In the genomic region with DNA sequence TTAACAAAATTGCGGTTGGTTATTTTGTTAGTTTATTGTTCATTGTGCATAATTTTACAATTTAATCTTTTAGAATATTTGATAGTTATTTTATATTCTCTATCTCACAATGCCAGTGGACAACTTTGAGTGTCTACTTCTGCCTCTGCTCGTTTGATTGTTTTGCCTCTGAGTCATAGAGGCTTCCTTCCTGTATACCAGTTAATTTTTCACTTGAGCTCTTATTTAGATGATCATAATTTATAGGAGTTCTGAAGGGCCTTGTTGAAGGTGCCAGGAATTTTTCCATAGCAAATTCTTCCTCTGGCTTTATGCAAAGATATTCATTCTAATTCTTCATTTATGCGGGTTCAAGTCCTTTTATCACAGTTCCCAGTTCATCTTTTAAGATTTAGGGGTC, we compare ENCODE assay signal across 17 cellular contexts. TPM values are rescaled to one million over a fixed set of nuclear protein-coding genes. Genes with fewer than 3 reads are reported as not detected.
DNase-seq lines count a peak whose midpoint lies in the region; ATAC-seq and TF ChIP-seq lines count a peak whose summit lies in the region.
"Had no signal": no experiment of that assay in that cellular context is flagged by ENCODE, and none has a peak within 500 bp of the region (broad histone marks: within the 10 kb centered on the region; RNA-seq: fewer than 3 reads in every experiment).

No MANE protein-coding gene starts in this region.

- no peak overlapping the region for H3K4me3 Mint-ChIP-seq in activated naive CD4-positive, alpha-beta T cell treated with anti-CD3 and anti-CD28 coated beads, Interleukin-2, amount 10 ng/mL, durations not matched to agents 7 days and 5 days
- H3K4me3 Mint-ChIP-seq: CD8-positive, alpha-beta memory T cell; GM23338 had no signal

- CTCF ChIA-PET in activated naive CD4-positive, alpha-beta T cell treated with anti-CD3 and anti-CD28 coated beads, Interleukin-2, amount 10 ng/mL, durations not matched to agents 7 days and 5 days (lab: Charles Lee): no interaction called here

- in situ Hi-C loops in Caki2 (cut with HindIII; ENCODE audit: low pct_unique_long_range_greater_than_20kb, low sequenced_read_pairs): no loop called here

- no peaks in the 10 kb centered on the region for H3K4me1 Mint-ChIP-seq in activated naive CD4-positive, alpha-beta T cell treated with anti-CD3 and anti-CD28 coated beads, Interleukin-2, amount 10 ng/mL, durations not matched to agents 7 days and 5 days
- H3K4me1 Mint-ChIP-seq: CD8-positive, alpha-beta memory T cell; GM23338 had no signal

- H3K27me3 ChIP-seq in RWPE2 (ENCODE audit: insufficient read depth, poor library complexity, severe bottlenecking): no peaks in the 10 kb centered on the region
- H3K27me3 ChIP-seq: BLaER1 had no signal

- no peak overlapping the region for H3K27ac ChIP-seq in RWPE2 (ENCODE audit: poor library complexity, severe bottlenecking)
- H3K27ac ChIP-seq: A549, BLaER1, HL-60 had no signal

- H3K36me3 ChIP-seq in RWPE2 (ENCODE audit: low read depth): no peaks in the 10 kb centered on the region
- H3K36me3 ChIP-seq: BLaER1 had no signal

- DNase-seq in Caki2 (ENCODE audit: low read depth) (peak; percentile 44), Kasumi-1 (lab: John Stamatoyannopoulos, UW) (peak; percentile 11 to 19), RWPE2 (ENCODE audit: low spot score) (no peak), left colon (no peak), hepatic stellate cell (ENCODE audit: low spot score) (no peak), NCI-H2107 (lab: John Stamatoyannopoulos, UW) (no peak)
- no peak for DNase-seq in activated naive CD4-positive, alpha-beta T cell treated with anti-CD3 and anti-CD28 coated beads, Interleukin-2, amount 10 ng/mL, durations not matched to agents 7 days and 5 days
- DNase-seq: CD8-positive, alpha-beta memory T cell; DMS153; GF-D8; H7 had no signal

- H3K9me3 ChIP-seq in RWPE2 (ENCODE audit: severe bottlenecking): no peaks in the 10 kb centered on the region
- H3K9me3 ChIP-seq: A549, BLaER1 had no signal

- H3K27ac Mint-ChIP-seq in activated naive CD4-positive, alpha-beta T cell treated with anti-CD3 and anti-CD28 coated beads, Interleukin-2, amount 10 ng/mL, durations not matched to agents 7 days and 5 days: no peak overlapping the region
- H3K27ac Mint-ChIP-seq: CD8-positive, alpha-beta memory T cell; GM23338 had no signal

- peak; percentile 40; the same call in 1 of the 3 replicates for ATAC-seq in RWPE2 (ENCODE audit: low read depth)
- ATAC-seq in left colon: peak; percentile 74
- ATAC-seq in GM21786 (IDR thresholded peaks at IDR 0.05; ENCODE audit: unreplicated experiment): no peak
- ATAC-seq: A549, GM23338, K562 had no signal

- no peaks in the 10 kb centered on the region for H3K27me3 Mint-ChIP-seq in activated naive CD4-positive, alpha-beta T cell treated with anti-CD3 and anti-CD28 coated beads, Interleukin-2, amount 10 ng/mL, durations not matched to agents 7 days and 5 days
- H3K27me3 Mint-ChIP-seq: CD8-positive, alpha-beta memory T cell had no signal

- TF ChIP-seq CTCF in RWPE2 (IDR thresholded peaks at IDR 0.05; ENCODE audit: poor library complexity, severe bottlenecking): no peak

- H3K4me1 ChIP-seq in RWPE2 (ENCODE audit: insufficient read depth, poor library complexity, severe bottlenecking): no peaks in the 10 kb centered on the region
- H3K4me1 ChIP-seq: A549 had no signal

- H3K4me3 ChIP-seq in RWPE2 (ENCODE audit: severe bottlenecking): no peak overlapping the region
- H3K4me3 ChIP-seq: A549, BLaER1, GM23338, K562 had no signal

- peaks cover 3% of the 10 kb centered on the region for H3K9me3 Mint-ChIP-seq in activated naive CD4-positive, alpha-beta T cell treated with anti-CD3 and anti-CD28 coated beads, Interleukin-2, amount 10 ng/mL, durations not matched to agents 7 days and 5 days
- H3K9me3 Mint-ChIP-seq: GM23338 had no signal

- H3K36me3 Mint-ChIP-seq in activated naive CD4-positive, alpha-beta T cell treated with anti-CD3 and anti-CD28 coated beads, Interleukin-2, amount 10 ng/mL, durations not matched to agents 7 days and 5 days: no peaks in the 10 kb centered on the region
- H3K36me3 Mint-ChIP-seq: CD8-positive, alpha-beta memory T cell had no signal

- intact Hi-C loops in left colon (cut with DNase I, micrococcal nuclease): no loop called here

RNA-seq across cellular contexts. Expression of a gene that starts 5.2 kb away (rescaled TPM):
- not detected in 2 replicates for total RNA-seq in Caki2 (2014; rRNA removed; shearing (Covaris generic); ENCODE audit: low replicate concordance)
- under 1 TPM; 0.15 to 0.36 TPM for total RNA-seq in left colon
- total RNA-seq: CD8-positive, alpha-beta memory T cell; K562 had no signal

Comparison
In these comparisons a context has a peak if more than half of its experiments do, and no peak if none do; other contexts are left out.
1. DNase-seq: peak in Caki2 (single experiment) and Kasumi-1 (2 of 2); none in RWPE2 (single experiment), left colon (0 of 2), activated naive CD4-positive, alpha-beta T cell treated with anti-CD3 and anti-CD28 coated beads, Interleukin-2, amount 10 ng/mL, durations not matched to agents 7 days and 5 days (single experiment), hepatic stellate cell (single experiment) and NCI-H2107 (single experiment).